In the genomic region with DNA sequence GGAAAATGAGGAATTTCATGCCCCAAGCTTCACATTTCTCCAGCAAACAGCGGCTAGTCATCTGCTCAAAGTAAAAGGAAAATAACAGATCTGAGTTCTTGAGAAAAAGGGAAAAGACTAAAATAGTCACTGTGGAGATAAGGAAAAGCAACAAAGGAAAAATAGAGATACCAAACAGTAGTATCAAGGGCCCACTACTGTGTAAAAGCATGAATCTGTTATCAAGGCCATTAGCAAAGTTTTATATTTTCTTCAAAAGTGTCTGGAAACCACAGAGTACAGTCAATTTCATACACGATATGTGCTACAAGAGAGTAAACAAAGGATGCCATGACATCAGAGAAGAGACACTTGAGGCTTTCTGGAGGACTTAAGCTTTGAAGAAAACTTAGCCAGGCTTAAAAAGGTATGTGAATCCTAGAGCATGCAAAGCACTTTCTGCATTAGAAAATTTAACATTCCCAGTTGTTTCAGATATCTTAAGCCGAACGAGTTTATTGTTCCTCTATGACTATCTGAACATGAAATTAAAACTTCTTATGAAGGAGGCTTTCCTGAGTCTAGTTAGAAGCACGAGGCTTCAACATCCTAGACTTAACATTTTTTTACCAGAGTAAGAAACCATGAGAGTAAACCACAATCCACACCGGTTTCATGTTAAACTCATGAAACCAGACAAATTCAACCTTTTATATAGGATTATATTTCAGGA, we compare ENCODE assay signal across 8 cellular contexts.
DNase-seq lines count a peak whose midpoint lies in the region; ATAC-seq and TF ChIP-seq lines count a peak whose summit lies in the region.

No MANE protein-coding gene starts in this region.

- H3K27ac ChIP-seq in ACC112 (ENCODE audit: low read depth, low read length) (peak overlapping the region; percentile 50), SK-N-MC (peak overlapping the region; percentile 84), tibial artery (peak overlapping the region; percentile 94 to 95)

- H3K36me3 ChIP-seq in ACC112 (ENCODE audit: insufficient read depth, low read length) (no peaks in the 10 kb centered on the region), SK-N-MC (ENCODE audit: insufficient read depth, low read length) (peaks cover 16% of the 10 kb centered on the region), iPS-15b (ENCODE audit: control insufficient read depth, insufficient read depth, low read length) (no peaks in the 10 kb centered on the region), tibial artery (peaks cover 0 to 5% (median 0%) of the 10 kb centered on the region in 3 donors)

- DNase-seq in SK-N-MC (ENCODE audit: low read depth, low spot score) (no peak), tibial artery (no peak), GM19238 (ENCODE audit: insufficient read length, low spot score) (no peak)
- no peak for DNase-seq in effector CD8-positive, alpha-beta T cell (lab: John Stamatoyannopoulos, UW)

- peaks cover 8% of the 10 kb centered on the region for H3K4me1 ChIP-seq in ACC112 (ENCODE audit: control insufficient read depth, insufficient read depth, low read length, unreplicated experiment)
- H3K4me1 ChIP-seq in iPS-15b (ENCODE audit: control insufficient read depth, insufficient read depth, low read length) = no peaks in the 10 kb centered on the region
- H3K4me1 ChIP-seq in tibial artery = peaks cover 0 to 32% (median 14%) of the 10 kb centered on the region in 4 donors

- H3K27me3 ChIP-seq in ACC112 (ENCODE audit: insufficient read depth, low read length) = no peaks in the 10 kb centered on the region
- peaks cover 3% of the 10 kb centered on the region for H3K27me3 ChIP-seq in iPS-15b (ENCODE audit: control insufficient read depth, insufficient read depth, low read length)
- H3K27me3 ChIP-seq in tibial artery = no peaks in the 10 kb centered on the region

- H3K4me3 ChIP-seq in ACC112 (ENCODE audit: low read depth, low read length) (peak overlapping the region; percentile 87), SK-N-MC (peak overlapping the region; percentile 99), iPS-15b (ENCODE audit: low read depth, low read length) (peak overlapping the region; percentile 94), tibial artery (peak overlapping the region; percentile 87 to 98)

- ATAC-seq in GM18519 (IDR thresholded peaks at IDR 0.05; ENCODE audit: low FRiP score, unreplicated experiment) (peak; percentile 26), HG02981 (IDR thresholded peaks at IDR 0.05; ENCODE audit: unreplicated experiment) (peak; percentile 23)

- no peak for TF ChIP-seq CTCF in tibial artery (IDR thresholded peaks at IDR 0.05)

- intact Hi-C loops in tibial artery (cut with DNase I; ENCODE audit: low total_unique reads) = loop anchor here (5.0 to 10.0 kb wide), 2 partner anchors 80 to 128 kb away; a partner anchor contains a TSS

- peaks cover 31% of the 10 kb centered on the region for H3K79me2 ChIP-seq in ACC112 (ENCODE audit: control insufficient read depth, insufficient read depth, low read length, unreplicated experiment)

- H3K9me3 ChIP-seq in SK-N-MC (ENCODE audit: low read depth, low read length) (peaks cover 2% of the 10 kb centered on the region; the same call in 1 of the 2 replicates), iPS-15b (ENCODE audit: control insufficient read depth, insufficient read depth, low read length) (no peaks in the 10 kb centered on the region), tibial artery (no peaks in the 10 kb centered on the region)

- H2AFZ ChIP-seq in ACC112 (ENCODE audit: low read length, unreplicated experiment) = peak overlapping the region; percentile 26

- H3K9ac ChIP-seq in SK-N-MC (ENCODE audit: insufficient read length) (peak overlapping the region; percentile 92), iPS-15b (ENCODE audit: low read depth, low read length) (no peak overlapping the region)
